In the genomic region with DNA sequence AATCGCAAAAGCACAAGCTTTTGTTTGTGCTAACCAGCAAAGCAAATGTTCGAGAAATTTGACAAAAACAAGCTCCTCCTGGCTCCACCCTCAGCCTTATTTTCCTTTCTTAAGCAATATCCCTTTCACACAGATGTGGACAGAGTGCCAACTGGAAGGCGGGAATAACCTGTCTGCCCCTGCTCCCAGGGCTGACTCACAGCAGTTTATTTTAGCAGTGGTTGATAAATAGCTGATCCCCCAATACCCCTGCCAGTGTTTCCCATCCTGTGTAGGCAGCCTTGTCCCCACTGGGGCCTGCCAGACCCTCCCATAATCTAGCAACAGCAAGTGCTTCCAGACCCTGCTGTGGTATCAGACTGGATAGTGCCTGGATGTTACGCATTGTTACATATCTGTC, we compare ENCODE assay signal across 10 cellular contexts. TPM values are rescaled to one million over a fixed set of nuclear protein-coding genes. Genes with fewer than 3 reads are reported as not detected.
A peak's percentile ranks its signal among the peaks of the same experiment; 100 is the strongest.
DNase-seq lines count a peak whose midpoint lies in the region; ATAC-seq and TF ChIP-seq lines count a peak whose summit lies in the region.
"Had no signal": no experiment of that assay in that cellular context is flagged by ENCODE, and none has a peak within 500 bp of the region (broad histone marks: within the 10 kb centered on the region; RNA-seq: fewer than 3 reads in every experiment).

No MANE protein-coding gene starts in this region.

- no peak overlapping the region for H2AFZ ChIP-seq in HCT116 (ENCODE audit: low read depth, low read length, poor library complexity, severe bottlenecking)

- no peaks in the 10 kb centered on the region for H3K79me2 ChIP-seq in HCT116 (ENCODE audit: insufficient read depth, low read length)

- no peaks in the 10 kb centered on the region for H3K9me2 ChIP-seq in HCT116 (ENCODE audit: insufficient read depth)

- intact Hi-C loops in HCT116 (cut with micrococcal nuclease) (no loop called here), breast epithelium (cut with DNase I; ENCODE audit: low total_unique reads) (no loop called here)

- no peaks in the 10 kb centered on the region for H4K20me1 ChIP-seq in HCT116 (ENCODE audit: insufficient read depth)

- no peak for TF ChIP-seq POLR2A in HCT116 (IDR thresholded peaks at IDR 0.05; ENCODE audit: borderline replicate concordance, extremely low read depth, insufficient read depth, insufficient read length)
- TF ChIP-seq POLR2A in breast epithelium (IDR thresholded peaks at IDR 0.05) = no peak

- RAD21 ChIA-PET in HCT116 (lab: Charles Lee; ENCODE audit: low non-redundant PET in 1 of 2, low total read pairs in 2 of 2, uncharacterized antibody in 2 of 2, unreplicated experiment in 2 of 2) = no interaction called here

- H3K27me3 ChIP-seq in HCT116 (ENCODE audit: insufficient read depth, low read length) (no peaks in the 10 kb centered on the region), breast epithelium (no peaks in the 10 kb centered on the region), skeletal muscle tissue (ENCODE audit: control insufficient read depth in 3 of 3, insufficient read depth in 3 of 3, low read length in 3 of 3) (no peaks in the 10 kb centered on the region)

- H3K4me3 ChIP-seq in HCT116 (replicated peaks in 1 of 2; ENCODE audit: low read depth in 1 of 2, low read length in 2 of 2) (no peak overlapping the region), breast epithelium (peak overlapping the region in 2 of 3 donors; percentile 18 to 30), skeletal muscle tissue (ENCODE audit: low read length in 3 of 3) (no peak overlapping the region)

- H3K4me1 ChIP-seq in HCT116 (ENCODE audit: control insufficient read depth in 1 of 2, insufficient read depth in 2 of 2, low read length in 2 of 2) (peaks cover 8 to 13% of the 10 kb centered on the region in 2 experiments; a peak in 3 of 4 replicates), breast epithelium (peaks cover 0 to 28% of the 10 kb centered on the region in 2 donors), skeletal muscle tissue (ENCODE audit: control insufficient read depth in 3 of 3, insufficient read depth in 3 of 3, low read length in 3 of 3) (peaks cover 15 to 25% (median 17%) of the 10 kb centered on the region in 3 donors)

- ATAC-seq in HCT116 = peak; percentile 42; the same call in 1 of the 2 replicates
- no peak for ATAC-seq in GM18511 (IDR thresholded peaks at IDR 0.05; ENCODE audit: unreplicated experiment)
- no peak for ATAC-seq in GM21381 (IDR thresholded peaks at IDR 0.05; ENCODE audit: unreplicated experiment)
- ATAC-seq in HG02571 (IDR thresholded peaks at IDR 0.05; ENCODE audit: unreplicated experiment) = no peak
- ATAC-seq: T-cell had no signal

- TF ChIP-seq RAD21 in HCT116 (IDR thresholded peaks at IDR 0.05; ENCODE audit: low read depth) = no peak

- H3K9ac ChIP-seq in HCT116 (ENCODE audit: low read length) = no peak overlapping the region
- H3K9ac ChIP-seq in skeletal muscle tissue (ENCODE audit: low read depth in 1 of 3, low read length in 3 of 3) = peak overlapping the region in 1 of 3 donors; percentile 40

- TF ChIP-seq CTCF in HCT116 (IDR thresholded peaks at IDR 0.05 in 2 of 3, conservative IDR thresholded peaks at IDR 0.05 in 1 of 3; ENCODE audit: borderline replicate concordance in 1 of 3, insufficient read depth in 1 of 3, low read depth in 2 of 3, low read length in 2 of 3) = no peak
- TF ChIP-seq CTCF in breast epithelium (IDR thresholded peaks at IDR 0.05) = no peak

- peak overlapping the region; percentile 16; the same call in 1 of the 2 replicates for H3K4me2 ChIP-seq in HCT116 (ENCODE audit: low read length)

- POLR2A ChIA-PET in HCT116 (lab: Charles Lee) = interaction anchor here (0.6 kb wide), 1 partner anchor 385 kb away, joined by 3 read pairs; no protein-coding TSS in a partner anchor

- H3K27ac ChIP-seq in HCT116 (ENCODE audit: low read depth, low read length) (no peak overlapping the region), breast epithelium (peak overlapping the region; percentile 85 to 92), skeletal muscle tissue (ENCODE audit: low read depth, low read length) (peak overlapping the region; percentile 2)

- DNase-seq in HCT116 (ENCODE audit: low read depth, low spot score) (no peak), breast epithelium (ENCODE audit: low spot score in 2 of 2) (peak in 1 of 2 donors; percentile 85), kidney glomerular epithelial cell (lab: John Stamatoyannopoulos, UW) (peak; percentile 15)
- no peak for DNase-seq in stimulated activated CD4-positive, alpha-beta T cell treated with anti-CD3 and anti-CD28 coated beads, Interleukin-2, amount 100 ng/mL, for 24 hours
- DNase-seq: NCI-H1092 treated with DMSO at 0.1 percent for 48 hours, T-cell had no signal

- BruUV-seq in HCT116 (replicated peaks; lab: Mats Ljungman, UMichigan) = no TSS peak

- H3K36me3 ChIP-seq in HCT116 (ENCODE audit: control insufficient read depth in 1 of 2, insufficient read depth in 2 of 2, low read length in 2 of 2) (no peaks in the 10 kb centered on the region), breast epithelium (no peaks in the 10 kb centered on the region), skeletal muscle tissue (ENCODE audit: control insufficient read depth in 3 of 3, insufficient read depth in 3 of 3, low read length in 3 of 3) (no peaks in the 10 kb centered on the region)

- H3K9me3 ChIP-seq in HCT116 (ENCODE audit: control insufficient read depth in 1 of 2, insufficient read depth in 1 of 2, low read depth in 1 of 2, low read length in 2 of 2) (no peaks in the 10 kb centered on the region), breast epithelium (no peaks in the 10 kb centered on the region), skeletal muscle tissue (ENCODE audit: control insufficient read depth in 3 of 3, low read length in 3 of 3) (no peaks in the 10 kb centered on the region)

- CTCF ChIA-PET in HCT116 (lab: Charles Lee) = no interaction called here

TF ChIP-seq in HCT116, 20 proteins besides CTCF, POLR2A, EP300 and RAD21:
- TF ChIP-seq CEBPB (IDR thresholded peaks at IDR 0.05; ENCODE audit: low read depth) (peak; percentile 42; the same call in 1 of the 2 replicates), ELF1 (IDR thresholded peaks at IDR 0.05; ENCODE audit: borderline replicate concordance, low read depth) (no peak)

RNA-seq across cellular contexts. Expression of gene PARVA, which starts 53.5 kb away (rescaled TPM):
- total RNA-seq in HCT116 (2021; ENCODE audit: unreplicated experiment) (18.4 TPM), breast epithelium (100 to 1,000 TPM in 1 of 3 donors, 10 to 100 TPM in 2; 50.5 to 109 (median 60.4) TPM), skeletal muscle tissue (15.1 TPM)
- polyA plus RNA-seq in HCT116 (2012) = 9.7 and 12.0 TPM in 2 replicates

Comparison
In these comparisons a context has a peak if more than half of its experiments do, and no peak if none do; other contexts are left out.
1. H3K4me3 ChIP-seq: peak in breast epithelium (2 of 3); none in HCT116 (0 of 2) and skeletal muscle tissue (0 of 3).